15 cellular contexts compared by ENCODE assay signal in genomic region chr11:12239396-12240298, GRCh38.
DNase-seq lines count a peak whose midpoint lies in the region; ATAC-seq and TF ChIP-seq lines count a peak whose summit lies in the region.
"Had no signal": no experiment of that assay in that cellular context is flagged by ENCODE, and none has a peak within 500 bp of the region (broad histone marks: within the 10 kb centered on the region; RNA-seq: fewer than 3 reads in every experiment).

No MANE protein-coding gene starts in this region.

- no peak for ATAC-seq in GM21423 (IDR thresholded peaks at IDR 0.05; ENCODE audit: unreplicated experiment)
- ATAC-seq: sciatic nerve, T-helper 17 cell had no signal

- H3K27me3 ChIP-seq in colonic mucosa (no peaks in the 10 kb centered on the region), muscle layer of duodenum (ENCODE audit: low read depth, low read length) (no peaks in the 10 kb centered on the region), esophagus squamous epithelium (no peaks in the 10 kb centered on the region)
- H3K27me3 ChIP-seq: uterus had no signal

- no peak overlapping the region for H3K4me3 ChIP-seq in colonic mucosa
- H3K4me3 ChIP-seq in muscle layer of duodenum (ENCODE audit: low read depth in 1 of 2, low read length in 2 of 2) = no peak overlapping the region
- H3K4me3 ChIP-seq in esophagus squamous epithelium = no peak overlapping the region
- H3K4me3 ChIP-seq: uterus had no signal

- H3K9me3 ChIP-seq in colonic mucosa (no peaks in the 10 kb centered on the region), muscle layer of duodenum (ENCODE audit: control insufficient read depth in 1 of 2, low read length in 2 of 2) (no peaks in the 10 kb centered on the region), esophagus squamous epithelium (no peaks in the 10 kb centered on the region)
- H3K9me3 ChIP-seq: uterus had no signal

- TF ChIP-seq POLR2A in esophagus squamous epithelium (IDR thresholded peaks at IDR 0.05) = no peak

- H3K36me3 ChIP-seq in colonic mucosa (peaks cover 7% of the 10 kb centered on the region), muscle layer of duodenum (ENCODE audit: control insufficient read depth in 1 of 2, insufficient read depth in 2 of 2, low read length in 2 of 2) (peaks cover 0 to 8% of the 10 kb centered on the region in 2 donors), esophagus squamous epithelium (peaks cover 0 to 25% (median 0%) of the 10 kb centered on the region in 3 donors)
- H3K36me3 ChIP-seq: uterus had no signal

- WGBS in esophagus squamous epithelium, 2 donors = 83 to 84% methylated on average over 4 to 11 of the region's 11 CpGs

- intact Hi-C loops in colonic mucosa (cut with DNase I) (no loop called here), esophagus squamous epithelium (cut with DNase I) (loop anchor here (5.0 kb wide), 1 partner anchor 192 kb away; no protein-coding TSS in a partner anchor)

- TF ChIP-seq CTCF in colonic mucosa (IDR thresholded peaks at IDR 0.05) = no peak
- TF ChIP-seq CTCF in esophagus squamous epithelium (IDR thresholded peaks at IDR 0.05) = no peak

- H3K4me1 ChIP-seq in colonic mucosa (peaks cover 5% of the 10 kb centered on the region), muscle layer of duodenum (ENCODE audit: control insufficient read depth in 1 of 2, insufficient read depth in 2 of 2, low read length in 2 of 2) (peaks cover 13 to 63% of the 10 kb centered on the region in 2 donors), esophagus squamous epithelium (peaks cover 0 to 34% (median 0%) of the 10 kb centered on the region in 3 donors)
- H3K4me1 ChIP-seq: uterus had no signal

- H3K9ac ChIP-seq in colonic mucosa (ENCODE audit: low read depth in 2 of 2, low read length in 2 of 2) = no peak overlapping the region

- H3K27ac ChIP-seq in colonic mucosa (peak overlapping the region; percentile 30), muscle layer of duodenum (ENCODE audit: low read length) (peak overlapping the region; percentile 9), esophagus squamous epithelium (peak overlapping the region in 1 of 4 donors; percentile 26)

- DNase-seq in DMS53 (lab: John Stamatoyannopoulos, UW) (peak; percentile 74), NCI-H2029 treated with DMSO at 0.1 percent for 48 hours (lab: John Stamatoyannopoulos, UW) (peak; percentile 64), colonic mucosa (no peak), NCI-H1417 treated with DMSO at 0.1 percent for 48 hours (lab: John Stamatoyannopoulos, UW) (no peak), esophagus squamous epithelium (lab: John Stamatoyannopoulos, UW) (no peak), hippocampal formation (lab: John Stamatoyannopoulos, UW) (no peak)
- DNase-seq: activated CD8-positive, alpha-beta memory T cell treated with anti-CD3 and anti-CD28 coated beads for 24 hours; activated naive CD8-positive, alpha-beta T cell treated with anti-CD3 and anti-CD28 coated beads for 36 hours; endodermal cell; NCI-H1048; T-helper 17 cell; uterus had no signal

Comparison
In these comparisons a context has a peak if more than half of its experiments do, and no peak if none do; other contexts are left out.
1. DNase-seq: peak in DMS53 (single experiment) and NCI-H2029 treated with DMSO at 0.1 percent for 48 hours (single experiment); none in colonic mucosa (single experiment), NCI-H1417 treated with DMSO at 0.1 percent for 48 hours (single experiment), esophagus squamous epithelium (single experiment) and hippocampal formation (0 of 2).